ENCODE assay signal across 25 cellular contexts in genomic region chr2:195945056-195945455, GRCh38.
"Had no signal": no experiment of that assay in that cellular context is flagged by ENCODE, and none has a peak within 500 bp of the region (broad histone marks: within the 10 kb centered on the region; RNA-seq: fewer than 3 reads in every experiment).

No MANE protein-coding gene starts in this region.

- ATAC-seq: natural killer cell; right lobe of liver; stimulated activated effector memory CD8-positive, alpha-beta T cell treated with anti-CD3 and anti-CD28 coated beads, Interleukin-12 subunit alpha, Interleukin-12 subunit beta, amount 100 ng/mL, for 72 hours; upper lobe of right lung had no signal

- FAIRE-seq: small intestine, urothelium cell line had no signal

- H3K9ac ChIP-seq: neural progenitor cell had no signal

- H3K4me3 Mint-ChIP-seq: mesothelial cell of epicardium; naive B cell; natural killer cell; nephron progenitor cell; neural progenitor cell; stimulated activated effector memory CD8-positive, alpha-beta T cell treated with anti-CD3 and anti-CD28 coated beads, Interleukin-12 subunit alpha, Interleukin-12 subunit beta, amount 100 ng/mL, for 72 hours; stimulated activated naive CD8-positive, alpha-beta T cell treated with anti-CD3 and anti-CD28 coated beads, Interleukin-15, Interleukin-2, amounts not matched to agents 100 ng/mL and 50 ng/mL, for 24 hours had no signal

- H3K9me3 ChIP-seq: ovary, right lobe of liver, suprapubic skin, thoracic aorta, tibial artery, upper lobe of right lung had no signal

- H2AFZ ChIP-seq: neural progenitor cell had no signal

- H3K27me3 Mint-ChIP-seq: naive B cell; progenitor cell of endocrine pancreas; stimulated activated naive CD8-positive, alpha-beta T cell treated with anti-CD3 and anti-CD28 coated beads, Interleukin-15, Interleukin-2, amounts not matched to agents 100 ng/mL and 50 ng/mL, for 24 hours had no signal

- H3K4me1 Mint-ChIP-seq: natural killer cell; nephron progenitor cell; neural progenitor cell; stimulated activated effector memory CD8-positive, alpha-beta T cell treated with anti-CD3 and anti-CD28 coated beads, Interleukin-12 subunit alpha, Interleukin-12 subunit beta, amount 100 ng/mL, for 72 hours had no signal

- H3K4me1 ChIP-seq: left ventricle myocardium inferior, neural progenitor cell, right atrium auricular region, right lobe of liver, spleen, suprapubic skin, tibial artery, upper lobe of right lung had no signal

- H3K4me2 ChIP-seq: neural progenitor cell had no signal

- H3K36me3 ChIP-seq: left ventricle myocardium inferior, neural progenitor cell, ovary, right atrium auricular region, right lobe of liver, spleen, suprapubic skin, thoracic aorta, tibial artery, upper lobe of right lung had no signal

- H3K27ac Mint-ChIP-seq: mesothelial cell of epicardium; natural killer cell; nephron progenitor cell; neural progenitor cell; progenitor cell of endocrine pancreas; stimulated activated effector memory CD8-positive, alpha-beta T cell treated with anti-CD3 and anti-CD28 coated beads, Interleukin-12 subunit alpha, Interleukin-12 subunit beta, amount 100 ng/mL, for 72 hours; stimulated activated naive CD8-positive, alpha-beta T cell treated with anti-CD3 and anti-CD28 coated beads, Interleukin-15, Interleukin-2, amounts not matched to agents 100 ng/mL and 50 ng/mL, for 24 hours had no signal

- H3K4me3 ChIP-seq: left ventricle myocardium inferior, lung, neural progenitor cell, ovary, right atrium auricular region, right lobe of liver, spleen, suprapubic skin, thoracic aorta, tibial artery, upper lobe of right lung had no signal

- H3K36me3 Mint-ChIP-seq: natural killer cell; neural progenitor cell; stimulated activated effector memory CD8-positive, alpha-beta T cell treated with anti-CD3 and anti-CD28 coated beads, Interleukin-12 subunit alpha, Interleukin-12 subunit beta, amount 100 ng/mL, for 72 hours had no signal

- DNase-seq: hypothalamus; islet precursor cell; left ventricle myocardium inferior; mesendoderm; naive B cell; natural killer cell; nephron progenitor cell; ovary; right lobe of liver; small intestine; spleen; stimulated activated CD4-positive, alpha-beta T cell treated with anti-CD3 and anti-CD28 coated beads, Interleukin-4, amount 100 ng/mL, for 24 hours; stimulated activated naive CD4-positive, alpha-beta T cell; tibial artery; upper lobe of right lung had no signal

- H3K27ac ChIP-seq: left ventricle myocardium inferior, neural progenitor cell, ovary, right atrium auricular region, right lobe of liver, spleen, suprapubic skin, thoracic aorta, tibial artery, upper lobe of right lung had no signal

- H3K27me3 ChIP-seq: neural progenitor cell, ovary, right atrium auricular region, right lobe of liver, spleen, suprapubic skin, tibial artery, upper lobe of right lung had no signal

- H3K9me3 Mint-ChIP-seq: neural progenitor cell had no signal
